In the genomic region with DNA sequence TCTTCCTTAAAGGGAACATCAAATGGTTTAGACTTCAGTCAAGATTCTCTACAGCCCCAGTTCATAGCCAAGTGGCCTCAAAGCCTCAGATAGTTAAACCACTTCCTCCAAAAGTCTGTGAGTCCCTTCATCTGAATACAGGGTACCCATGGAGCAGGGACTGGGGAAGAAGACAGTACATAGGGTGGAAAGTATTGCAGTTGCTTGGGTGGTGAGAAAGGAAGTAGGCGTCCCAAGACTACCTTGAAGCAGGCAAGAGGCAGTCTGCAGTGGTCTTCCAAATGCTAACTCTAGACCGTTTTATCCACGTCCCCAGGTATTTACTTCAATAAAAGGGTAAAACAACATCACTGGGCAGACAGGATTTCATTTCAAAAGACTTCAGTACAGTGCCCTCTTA, we compare ENCODE assay signal across 8 cellular contexts. TPM values are rescaled to one million over a fixed set of nuclear protein-coding genes. Genes with fewer than 3 reads are reported as not detected.
DNase-seq lines count a peak whose midpoint lies in the region; ATAC-seq and TF ChIP-seq lines count a peak whose summit lies in the region.

No MANE protein-coding gene starts in this region.

- H3K27ac Mint-ChIP-seq in activated CD4-positive, alpha-beta T cell treated with anti-CD3 and anti-CD28 coated beads for 36 hours: peak overlapping the region; percentile 87
- H3K27ac Mint-ChIP-seq in T-cell: peak overlapping the region; percentile 94 to 95
- peak overlapping the region; percentile 96 to 98 for H3K27ac Mint-ChIP-seq in effector memory CD8-positive, alpha-beta T cell

- H3K9me3 ChIP-seq in parathyroid adenoma (ENCODE audit: control insufficient read depth, low read length): no peaks in the 10 kb centered on the region

- peak; percentile 37 for ATAC-seq in activated CD4-positive, alpha-beta T cell treated with anti-CD3 and anti-CD28 coated beads for 36 hours
- peak in 3 of 4 experiments; percentile 5 to 24 (median 6) for ATAC-seq in T-cell (replicated peaks in 1 of 4)
- peak; percentile 16 for ATAC-seq in effector memory CD8-positive, alpha-beta T cell (replicated peaks)
- ATAC-seq in HG02798 (IDR thresholded peaks at IDR 0.05; ENCODE audit: poor library complexity, unreplicated experiment): no peak

- TF ChIP-seq CTCF in parathyroid adenoma (IDR thresholded peaks at IDR 0.05): no peak

- intact Hi-C loops in activated CD4-positive, alpha-beta T cell treated with anti-CD3 and anti-CD28 coated beads for 36 hours (cut with DNase I, micrococcal nuclease): loop anchor here (1.0 to 10.0 kb wide), 4 partner anchors 33 to 996 kb away; a partner anchor contains a TSS

- H3K36me3 ChIP-seq in parathyroid adenoma (ENCODE audit: control insufficient read depth, insufficient read depth, low read length): no peaks in the 10 kb centered on the region

- H3K4me1 ChIP-seq in parathyroid adenoma: peaks cover 3% of the 10 kb centered on the region

- peak overlapping the region; percentile 98 for H3K4me3 Mint-ChIP-seq in activated CD4-positive, alpha-beta T cell treated with anti-CD3 and anti-CD28 coated beads for 36 hours
- peak overlapping the region; percentile 96 to 99 (median 98) for H3K4me3 Mint-ChIP-seq in T-cell
- peak overlapping the region; percentile 97 to 99 for H3K4me3 Mint-ChIP-seq in effector memory CD8-positive, alpha-beta T cell

- H3K79me2 ChIP-seq in parathyroid adenoma: peaks cover 35% of the 10 kb centered on the region

- peaks cover 50% of the 10 kb centered on the region for H3K36me3 Mint-ChIP-seq in activated CD4-positive, alpha-beta T cell treated with anti-CD3 and anti-CD28 coated beads for 36 hours (ENCODE audit: low read depth)
- H3K36me3 Mint-ChIP-seq in T-cell: peaks cover 12% of the 10 kb centered on the region
- H3K36me3 Mint-ChIP-seq in effector memory CD8-positive, alpha-beta T cell (ENCODE audit: insufficient read depth): peaks cover 54% of the 10 kb centered on the region

- peak overlapping the region; percentile 22 for H3K4me3 ChIP-seq in parathyroid adenoma (ENCODE audit: low read depth, low read length)

- POLR2A ChIA-PET in activated CD4-positive, alpha-beta T cell treated with anti-CD3 and anti-CD28 coated beads for 36 hours (lab: Charles Lee): interaction anchor here (1.0 to 1.7 kb wide), 3 partner anchors 32 to 65 kb away, joined by 3 to 6 read pairs (median 4); no protein-coding TSS in a partner anchor
- POLR2A ChIA-PET in T-cell (lab: Charles Lee): interaction anchor here in 1 of 2 donors (1.2 kb wide), 1 partner anchor 16 kb away, joined by 4 read pairs; no protein-coding TSS in a partner anchor

- no peaks in the 10 kb centered on the region for H3K27me3 Mint-ChIP-seq in activated CD4-positive, alpha-beta T cell treated with anti-CD3 and anti-CD28 coated beads for 36 hours
- no peaks in the 10 kb centered on the region for H3K27me3 Mint-ChIP-seq in T-cell
- no peaks in the 10 kb centered on the region for H3K27me3 Mint-ChIP-seq in effector memory CD8-positive, alpha-beta T cell

- H3K9me3 Mint-ChIP-seq in activated CD4-positive, alpha-beta T cell treated with anti-CD3 and anti-CD28 coated beads for 36 hours (ENCODE audit: low read depth): no peaks in the 10 kb centered on the region
- no peaks in the 10 kb centered on the region for H3K9me3 Mint-ChIP-seq in T-cell
- H3K9me3 Mint-ChIP-seq in effector memory CD8-positive, alpha-beta T cell: no peaks in the 10 kb centered on the region

- H3K9ac ChIP-seq in parathyroid adenoma: no peak overlapping the region

- CTCF ChIA-PET in activated CD4-positive, alpha-beta T cell treated with anti-CD3 and anti-CD28 coated beads for 36 hours (lab: Charles Lee): interaction anchor here (0.8 to 2.6 kb wide), 7 partner anchors 25 to 168 kb away, joined by 3 to 9 read pairs (median 3); no protein-coding TSS in a partner anchor
- CTCF ChIA-PET in T-cell (lab: Charles Lee): interaction anchor here in 1 of 2 donors (1.4 to 3.5 kb wide), 3 partner anchors 13 to 47 kb away, joined by 4 to 13 read pairs (median 5); no protein-coding TSS in a partner anchor

- H3K4me1 Mint-ChIP-seq in activated CD4-positive, alpha-beta T cell treated with anti-CD3 and anti-CD28 coated beads for 36 hours: peaks cover 57% of the 10 kb centered on the region
- H3K4me1 Mint-ChIP-seq in T-cell: peaks cover 63 to 71% (median 66%) of the 10 kb centered on the region in 3 donors
- peaks cover 46 to 67% of the 10 kb centered on the region in 2 donors for H3K4me1 Mint-ChIP-seq in effector memory CD8-positive, alpha-beta T cell (ENCODE audit: low read depth in 2 of 2)

- DNase-seq in activated CD4-positive, alpha-beta T cell treated with anti-CD3 and anti-CD28 coated beads for 36 hours: peak; percentile 50
- DNase-seq in activated CD4-positive, alpha-beta T cell treated with anti-CD3 and anti-CD28 coated beads for 1 hour: no peak
- peak in 13 of 34 experiments; percentile 4 to 53 (median 27) for DNase-seq in T-cell
- peak in 2 of 3 experiments; percentile 22 to 26 for DNase-seq in effector memory CD8-positive, alpha-beta T cell
- DNase-seq in SK-N-DZ (ENCODE audit: low spot score): no peak
- no peak for DNase-seq in kidney glomerular epithelial cell (lab: John Stamatoyannopoulos, UW)

- H2AFZ ChIP-seq in parathyroid adenoma: no peak overlapping the region

- peak overlapping the region; percentile 11 for H3K4me2 ChIP-seq in parathyroid adenoma (ENCODE audit: low read length)

- H3K27me3 ChIP-seq in parathyroid adenoma (ENCODE audit: control insufficient read depth, insufficient read depth, low read length): no peaks in the 10 kb centered on the region

- H3K27ac ChIP-seq in parathyroid adenoma: no peak overlapping the region

RNA-seq across cellular contexts. Expression of a gene that starts 2.0 kb away (rescaled TPM):
- total RNA-seq in activated CD4-positive, alpha-beta T cell treated with anti-CD3 and anti-CD28 coated beads for 36 hours: 100 to 1,000 TPM; 345 to 504 TPM
- 100 to 1,000 TPM; 466 to 573 (median 534) TPM for total RNA-seq in T-cell
- polyA plus RNA-seq in SK-N-DZ (2014; cell fraction: cytosol; rRNA removed): 122 and 147 TPM in 2 replicates
- 64.5 and 79.5 TPM in 2 replicates for polyA plus RNA-seq in SK-N-DZ (2014; cell fraction: nucleus; rRNA removed)

Comparison
In these comparisons a context has a peak if more than half of its experiments do, and no peak if none do; other contexts are left out.
1. DNase-seq: peak in activated CD4-positive, alpha-beta T cell treated with anti-CD3 and anti-CD28 coated beads for 36 hours (single experiment) and effector memory CD8-positive, alpha-beta T cell (2 of 3); none in activated CD4-positive, alpha-beta T cell treated with anti-CD3 and anti-CD28 coated beads for 1 hour (single experiment), SK-N-DZ (single experiment) and kidney glomerular epithelial cell (single experiment).
2. Peak in every context shown above with its lines, with median percentiles within 50 percentile points of each other: H3K27ac Mint-ChIP-seq and H3K4me3 Mint-ChIP-seq.